Comparison of ENCODE assay signal across 8 cellular contexts in the genomic region with DNA sequence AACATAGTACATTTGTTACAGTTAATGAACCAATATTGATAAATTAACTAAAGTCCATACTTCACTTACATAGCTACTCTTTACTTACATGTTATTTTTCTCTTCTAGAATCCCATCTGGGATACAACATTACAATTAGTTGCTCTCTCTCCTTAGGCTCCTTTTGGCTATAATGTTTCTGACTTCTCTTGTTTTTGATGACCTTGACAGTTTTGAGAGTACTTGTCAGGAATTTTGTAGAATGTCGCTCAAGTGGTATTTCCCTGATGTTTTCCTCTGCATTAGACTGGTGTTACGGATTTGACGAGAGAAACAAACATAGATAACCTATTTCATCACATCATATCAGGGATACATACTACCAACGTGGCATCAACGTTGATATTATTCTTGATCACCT.
"Had no signal": no experiment of that assay in that cellular context is flagged by ENCODE, and none has a peak within 500 bp of the region (broad histone marks: within the 10 kb centered on the region; RNA-seq: fewer than 3 reads in every experiment).

No MANE protein-coding gene starts in this region.

- H3K4me3 ChIP-seq: GM12878 had no signal

- FAIRE-seq: G401.6, GM12878, GM12891, GM12892, GM18507, GM19239 had no signal

- DNase-seq: GDM1, GF-D8 had no signal

- ATAC-seq: GM12878 had no signal
